Comparison of ENCODE assay signal across 1 cellular context in genomic region chr2:43406643-43407042, GRCh38.
TF ChIP-seq lines count a peak whose summit lies in the region.

No MANE protein-coding gene starts in this region.

TF ChIP-seq in GM23338, 12 proteins besides CTCF, POLR2A, EP300 and RAD21 (continued from another document):
- no peak for TF ChIP-seq CREB1 (CRISPR knock-in tag; IDR thresholded peaks at IDR 0.05; ENCODE audit: low read depth)
TF ChIP-seq in GM23338: peak in this region for 0.
